1 cellular context compared by ENCODE assay signal in the genomic region with DNA sequence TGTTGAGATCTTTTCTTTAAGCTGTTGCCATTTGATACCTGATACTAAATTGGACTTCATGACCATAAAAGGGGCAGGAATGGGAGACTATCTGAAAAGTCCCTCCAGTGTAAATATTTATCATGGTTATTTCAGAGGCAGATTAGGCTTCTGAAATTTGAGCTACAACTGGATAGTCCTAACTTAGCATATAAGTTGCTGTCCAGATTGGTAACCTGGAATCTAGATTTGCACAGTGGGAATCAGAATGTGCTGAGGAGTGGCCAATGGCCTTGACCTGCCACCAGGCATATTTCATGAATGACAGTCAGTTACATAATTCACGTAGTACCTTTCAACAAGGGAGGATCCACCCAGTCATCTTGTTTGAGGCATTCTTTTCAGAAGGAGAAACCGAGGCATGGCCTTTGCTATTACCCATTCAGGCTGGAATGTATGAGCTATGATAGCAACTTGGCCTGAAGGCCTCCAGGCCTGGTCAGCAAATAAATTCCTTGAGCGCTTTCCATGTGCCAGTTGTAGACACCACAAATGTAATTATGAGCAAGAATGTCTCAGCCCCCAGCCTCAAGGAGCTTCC.
TF ChIP-seq lines count a peak whose summit lies in the region.

No MANE protein-coding gene starts in this region.

TF ChIP-seq in HepG2, 621 proteins besides CTCF, POLR2A, EP300 and RAD21 (continued from another document):
- TF ChIP-seq SUZ12 (IDR thresholded peaks at IDR 0.05; ENCODE audit: low read depth, low read length) (no peak), ZSCAN21 (CRISPR knock-in tag; IDR thresholded peaks at IDR 0.05; ENCODE audit: borderline replicate concordance) (no peak), FOXA3 (CRISPR knock-in tag; IDR thresholded peaks at IDR 0.05) (0 out of 2 replicates have a peak, but pooled peaks have one; percentile 42), TBX2 (CRISPR knock-in tag; IDR thresholded peaks at IDR 0.05; ENCODE audit: borderline replicate concordance) (peak; percentile 54; the same call in 1 of the 2 replicates), HDAC2 (CRISPR knock-in tag; IDR thresholded peaks at IDR 0.05) (peak; percentile 44; the same call in 1 of the 2 replicates), RXRB (CRISPR knock-in tag; IDR thresholded peaks at IDR 0.05; ENCODE audit: borderline replicate concordance) (peak; percentile 56; the same call in 1 of the 2 replicates), RARA (CRISPR knock-in tag; IDR thresholded peaks at IDR 0.05) (peak; percentile 83), NR2F1 (CRISPR knock-in tag; IDR thresholded peaks at IDR 0.05) (peak in 1 of 2 experiments; percentile 32; a peak in 1 of 4 replicates), SIX1 (CRISPR knock-in tag; IDR thresholded peaks at IDR 0.05; ENCODE audit: borderline replicate concordance) (peak; percentile 43; the same call in 1 of the 2 replicates), FOSL2 (CRISPR knock-in tag; IDR thresholded peaks at IDR 0.05) (peak; percentile 67), ZNF788 (CRISPR knock-in tag; IDR thresholded peaks at IDR 0.05; ENCODE audit: borderline replicate concordance) (0 out of 2 replicates have a peak, but pooled peaks have one; percentile 36), SRF (IDR thresholded peaks at IDR 0.05; ENCODE audit: low read depth, low read length) (peak; percentile 69; the same call in 1 of the 2 replicates), ZNF878 (CRISPR knock-in tag; IDR thresholded peaks at IDR 0.05) (0 out of 2 replicates have a peak, but pooled peaks have one; percentile 33), ZNF737 (CRISPR knock-in tag; IDR thresholded peaks at IDR 0.05; ENCODE audit: borderline replicate concordance) (no peak), BCL6 (CRISPR knock-in tag; IDR thresholded peaks at IDR 0.05) (peak; percentile 56), THAP11 (CRISPR knock-in tag; IDR thresholded peaks at IDR 0.05) (0 out of 2 replicates have a peak, but pooled peaks have one; percentile 28), SOX13 (IDR thresholded peaks at IDR 0.05) (no peak), SOX13 (CRISPR knock-in tag; conservative IDR thresholded peaks at IDR 0.05 in 1 of 2, IDR thresholded peaks at IDR 0.05 in 1 of 2) (peak in 1 of 2 experiments; percentile 45; a peak in 1 of 4 replicates), NONO (IDR thresholded peaks at IDR 0.05) (no peak), NONO (CRISPR knock-in tag; conservative IDR thresholded peaks at IDR 0.05) (no peak), SIX4 (CRISPR knock-in tag; IDR thresholded peaks at IDR 0.05) (peak; percentile 90), CEBPG (CRISPR knock-in tag; IDR thresholded peaks at IDR 0.05) (0 out of 2 replicates have a peak, but pooled peaks have one; percentile 16), SMC3 (IDR thresholded peaks at IDR 0.05; ENCODE audit: low read length) (no peak), SOX6 (IDR thresholded peaks at IDR 0.05) (no peak), SOX6 (CRISPR knock-in tag; IDR thresholded peaks at IDR 0.05) (peak; percentile 39; the same call in 1 of the 2 replicates), KDM3A (CRISPR knock-in tag; IDR thresholded peaks at IDR 0.05; ENCODE audit: low read depth) (no peak), MEIS2 (CRISPR knock-in tag; IDR thresholded peaks at IDR 0.05) (peak; percentile 57; the same call in 1 of the 2 replicates), SALL1 (CRISPR knock-in tag; IDR thresholded peaks at IDR 0.05) (peak; percentile 65), KDM2A (CRISPR knock-in tag; IDR thresholded peaks at IDR 0.05; ENCODE audit: borderline replicate concordance, low read depth) (no peak), EEA1 (CRISPR knock-in tag; IDR thresholded peaks at IDR 0.05; ENCODE audit: borderline replicate concordance) (no peak), HMG20A (CRISPR knock-in tag; IDR thresholded peaks at IDR 0.05; ENCODE audit: borderline replicate concordance) (peak; percentile 14; the same call in 1 of the 2 replicates), SPEN (CRISPR knock-in tag; IDR thresholded peaks at IDR 0.05; ENCODE audit: low read depth) (no peak), SAP130 (CRISPR knock-in tag; IDR thresholded peaks at IDR 0.05; ENCODE audit: low read depth) (0 out of 2 replicates have a peak, but pooled peaks have one; percentile 27), FOXA1 (IDR thresholded peaks at IDR 0.05) (no peak), FOXA1 (CRISPR knock-in tag; IDR thresholded peaks at IDR 0.05) (0 out of 2 replicates have a peak, but pooled peaks have one; percentile 14), NR2F6 (IDR thresholded peaks at IDR 0.05) (peak; percentile 54; the same call in 1 of the 2 replicates), NR2F6 (CRISPR knock-in tag; IDR thresholded peaks at IDR 0.05) (peak; percentile 76), TEAD2 (CRISPR knock-in tag; IDR thresholded peaks at IDR 0.05) (no peak)
- TF ChIP-seq, protein P1, sequence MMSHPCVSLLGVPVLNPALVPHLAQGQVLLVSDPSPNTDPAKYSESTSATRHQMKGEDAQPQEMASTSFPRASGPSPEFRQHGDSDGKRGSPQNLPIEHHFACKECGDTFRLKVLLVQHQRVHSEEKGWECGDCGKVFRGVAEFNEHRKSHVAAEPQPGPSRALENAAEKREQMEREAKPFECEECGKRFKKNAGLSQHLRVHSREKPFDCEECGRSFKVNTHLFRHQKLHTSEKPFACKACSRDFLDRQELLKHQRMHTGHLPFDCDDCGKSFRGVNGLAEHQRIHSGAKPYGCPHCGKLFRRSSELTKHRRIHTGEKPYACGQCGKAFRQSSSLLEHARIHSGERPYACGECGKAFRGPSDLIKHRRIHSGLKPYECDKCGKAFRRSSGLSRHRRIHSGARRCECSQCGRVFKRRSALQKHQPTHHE (CRISPR knock-in tag; IDR thresholded peaks at IDR 0.05; ENCODE audit: borderline replicate concordance) = no peak
- TF ChIP-seq, protein P2, sequence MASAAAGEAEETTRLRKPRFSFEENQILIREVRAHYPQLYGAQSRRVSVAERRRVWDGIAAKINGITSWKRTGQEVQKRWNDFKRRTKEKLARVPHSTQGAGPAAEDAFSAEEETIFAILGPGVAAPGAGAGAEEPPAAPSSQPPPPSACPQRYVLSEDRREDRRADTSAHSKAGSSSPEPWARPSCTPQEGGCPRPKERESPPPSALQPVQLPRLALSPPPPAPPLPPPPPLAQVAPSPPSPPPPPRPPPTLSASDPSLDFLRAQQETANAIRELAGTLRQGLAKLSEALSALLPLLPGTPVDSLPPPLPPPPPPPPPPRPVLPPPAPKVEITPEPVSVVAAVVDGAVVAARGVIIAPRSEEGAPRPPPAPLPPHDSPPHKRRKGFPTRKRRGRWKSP (CRISPR knock-in tag; IDR thresholded peaks at IDR 0.05) = 0 out of 2 replicates have a peak, but pooled peaks have one; percentile 29
- TF ChIP-seq, protein P3, sequence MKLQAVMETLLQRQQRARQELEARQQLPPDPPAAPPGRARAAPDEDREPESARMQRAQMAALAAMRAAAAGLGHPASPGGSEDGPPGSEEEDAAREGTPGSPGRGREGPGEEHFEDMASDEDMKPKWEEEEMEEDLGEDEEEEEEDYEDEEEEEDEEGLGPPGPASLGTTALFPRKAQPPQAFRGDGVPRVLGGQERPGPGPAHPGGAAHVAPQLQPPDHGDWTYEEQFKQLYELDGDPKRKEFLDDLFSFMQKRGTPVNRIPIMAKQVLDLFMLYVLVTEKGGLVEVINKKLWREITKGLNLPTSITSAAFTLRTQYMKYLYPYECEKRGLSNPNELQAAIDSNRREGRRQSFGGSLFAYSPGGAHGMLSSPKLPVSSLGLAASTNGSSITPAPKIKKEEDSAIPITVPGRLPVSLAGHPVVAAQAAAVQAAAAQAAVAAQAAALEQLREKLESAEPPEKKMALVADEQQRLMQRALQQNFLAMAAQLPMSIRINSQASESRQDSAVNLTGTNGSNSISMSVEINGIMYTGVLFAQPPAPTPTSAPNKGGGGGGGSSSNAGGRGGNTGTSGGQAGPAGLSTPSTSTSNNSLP (IDR thresholded peaks at IDR 0.05; ENCODE audit: low read depth, low read length) = 0 out of 2 replicates have a peak, but pooled peaks have one; percentile 32
- TF ChIP-seq, protein P4, sequence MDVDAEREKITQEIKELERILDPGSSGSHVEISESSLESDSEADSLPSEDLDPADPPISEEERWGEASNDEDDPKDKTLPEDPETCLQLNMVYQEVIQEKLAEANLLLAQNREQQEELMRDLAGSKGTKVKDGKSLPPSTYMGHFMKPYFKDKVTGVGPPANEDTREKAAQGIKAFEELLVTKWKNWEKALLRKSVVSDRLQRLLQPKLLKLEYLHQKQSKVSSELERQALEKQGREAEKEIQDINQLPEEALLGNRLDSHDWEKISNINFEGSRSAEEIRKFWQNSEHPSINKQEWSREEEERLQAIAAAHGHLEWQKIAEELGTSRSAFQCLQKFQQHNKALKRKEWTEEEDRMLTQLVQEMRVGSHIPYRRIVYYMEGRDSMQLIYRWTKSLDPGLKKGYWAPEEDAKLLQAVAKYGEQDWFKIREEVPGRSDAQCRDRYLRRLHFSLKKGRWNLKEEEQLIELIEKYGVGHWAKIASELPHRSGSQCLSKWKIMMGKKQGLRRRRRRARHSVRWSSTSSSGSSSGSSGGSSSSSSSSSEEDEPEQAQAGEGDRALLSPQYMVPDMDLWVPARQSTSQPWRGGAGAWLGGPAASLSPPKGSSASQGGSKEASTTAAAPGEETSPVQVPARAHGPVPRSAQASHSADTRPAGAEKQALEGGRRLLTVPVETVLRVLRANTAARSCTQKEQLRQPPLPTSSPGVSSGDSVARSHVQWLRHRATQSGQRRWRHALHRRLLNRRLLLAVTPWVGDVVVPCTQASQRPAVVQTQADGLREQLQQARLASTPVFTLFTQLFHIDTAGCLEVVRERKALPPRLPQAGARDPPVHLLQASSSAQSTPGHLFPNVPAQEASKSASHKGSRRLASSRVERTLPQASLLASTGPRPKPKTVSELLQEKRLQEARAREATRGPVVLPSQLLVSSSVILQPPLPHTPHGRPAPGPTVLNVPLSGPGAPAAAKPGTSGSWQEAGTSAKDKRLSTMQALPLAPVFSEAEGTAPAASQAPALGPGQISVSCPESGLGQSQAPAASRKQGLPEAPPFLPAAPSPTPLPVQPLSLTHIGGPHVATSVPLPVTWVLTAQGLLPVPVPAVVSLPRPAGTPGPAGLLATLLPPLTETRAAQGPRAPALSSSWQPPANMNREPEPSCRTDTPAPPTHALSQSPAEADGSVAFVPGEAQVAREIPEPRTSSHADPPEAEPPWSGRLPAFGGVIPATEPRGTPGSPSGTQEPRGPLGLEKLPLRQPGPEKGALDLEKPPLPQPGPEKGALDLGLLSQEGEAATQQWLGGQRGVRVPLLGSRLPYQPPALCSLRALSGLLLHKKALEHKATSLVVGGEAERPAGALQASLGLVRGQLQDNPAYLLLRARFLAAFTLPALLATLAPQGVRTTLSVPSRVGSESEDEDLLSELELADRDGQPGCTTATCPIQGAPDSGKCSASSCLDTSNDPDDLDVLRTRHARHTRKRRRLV (CRISPR knock-in tag; IDR thresholded peaks at IDR 0.05) = no peak
- TF ChIP-seq, protein P5, sequence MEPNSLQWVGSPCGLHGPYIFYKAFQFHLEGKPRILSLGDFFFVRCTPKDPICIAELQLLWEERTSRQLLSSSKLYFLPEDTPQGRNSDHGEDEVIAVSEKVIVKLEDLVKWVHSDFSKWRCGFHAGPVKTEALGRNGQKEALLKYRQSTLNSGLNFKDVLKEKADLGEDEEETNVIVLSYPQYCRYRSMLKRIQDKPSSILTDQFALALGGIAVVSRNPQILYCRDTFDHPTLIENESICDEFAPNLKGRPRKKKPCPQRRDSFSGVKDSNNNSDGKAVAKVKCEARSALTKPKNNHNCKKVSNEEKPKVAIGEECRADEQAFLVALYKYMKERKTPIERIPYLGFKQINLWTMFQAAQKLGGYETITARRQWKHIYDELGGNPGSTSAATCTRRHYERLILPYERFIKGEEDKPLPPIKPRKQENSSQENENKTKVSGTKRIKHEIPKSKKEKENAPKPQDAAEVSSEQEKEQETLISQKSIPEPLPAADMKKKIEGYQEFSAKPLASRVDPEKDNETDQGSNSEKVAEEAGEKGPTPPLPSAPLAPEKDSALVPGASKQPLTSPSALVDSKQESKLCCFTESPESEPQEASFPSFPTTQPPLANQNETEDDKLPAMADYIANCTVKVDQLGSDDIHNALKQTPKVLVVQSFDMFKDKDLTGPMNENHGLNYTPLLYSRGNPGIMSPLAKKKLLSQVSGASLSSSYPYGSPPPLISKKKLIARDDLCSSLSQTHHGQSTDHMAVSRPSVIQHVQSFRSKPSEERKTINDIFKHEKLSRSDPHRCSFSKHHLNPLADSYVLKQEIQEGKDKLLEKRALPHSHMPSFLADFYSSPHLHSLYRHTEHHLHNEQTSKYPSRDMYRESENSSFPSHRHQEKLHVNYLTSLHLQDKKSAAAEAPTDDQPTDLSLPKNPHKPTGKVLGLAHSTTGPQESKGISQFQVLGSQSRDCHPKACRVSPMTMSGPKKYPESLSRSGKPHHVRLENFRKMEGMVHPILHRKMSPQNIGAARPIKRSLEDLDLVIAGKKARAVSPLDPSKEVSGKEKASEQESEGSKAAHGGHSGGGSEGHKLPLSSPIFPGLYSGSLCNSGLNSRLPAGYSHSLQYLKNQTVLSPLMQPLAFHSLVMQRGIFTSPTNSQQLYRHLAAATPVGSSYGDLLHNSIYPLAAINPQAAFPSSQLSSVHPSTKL (CRISPR knock-in tag; IDR thresholded peaks at IDR 0.05) = peak; percentile 70
- TF ChIP-seq, protein P6, sequence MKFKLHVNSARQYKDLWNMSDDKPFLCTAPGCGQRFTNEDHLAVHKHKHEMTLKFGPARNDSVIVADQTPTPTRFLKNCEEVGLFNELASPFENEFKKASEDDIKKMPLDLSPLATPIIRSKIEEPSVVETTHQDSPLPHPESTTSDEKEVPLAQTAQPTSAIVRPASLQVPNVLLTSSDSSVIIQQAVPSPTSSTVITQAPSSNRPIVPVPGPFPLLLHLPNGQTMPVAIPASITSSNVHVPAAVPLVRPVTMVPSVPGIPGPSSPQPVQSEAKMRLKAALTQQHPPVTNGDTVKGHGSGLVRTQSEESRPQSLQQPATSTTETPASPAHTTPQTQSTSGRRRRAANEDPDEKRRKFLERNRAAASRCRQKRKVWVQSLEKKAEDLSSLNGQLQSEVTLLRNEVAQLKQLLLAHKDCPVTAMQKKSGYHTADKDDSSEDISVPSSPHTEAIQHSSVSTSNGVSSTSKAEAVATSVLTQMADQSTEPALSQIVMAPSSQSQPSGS (CRISPR knock-in tag; IDR thresholded peaks at IDR 0.05) = 0 out of 2 replicates have a peak, but pooled peaks have one; percentile 27
- TF ChIP-seq, protein P7, sequence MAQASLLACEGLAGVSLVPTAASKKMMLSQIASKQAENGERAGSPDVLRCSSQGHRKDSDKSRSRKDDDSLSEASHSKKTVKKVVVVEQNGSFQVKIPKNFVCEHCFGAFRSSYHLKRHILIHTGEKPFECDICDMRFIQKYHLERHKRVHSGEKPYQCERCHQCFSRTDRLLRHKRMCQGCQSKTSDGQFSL (CRISPR knock-in tag; IDR thresholded peaks at IDR 0.05) = no peak
